In genomic region chr13:49926019-49926418, GRCh38 we compare ENCODE assay signal across 1 cellular context.
TF ChIP-seq lines count a peak whose summit lies in the region.

No MANE protein-coding gene starts in this region.

TF ChIP-seq in GM12878, 131 proteins besides CTCF, POLR2A, EP300 and RAD21 (continued from another document and continues in another):
- TF ChIP-seq BCLAF1 (IDR thresholded peaks at IDR 0.05), result no peak
- TF ChIP-seq CEBPB (IDR thresholded peaks at IDR 0.05; ENCODE audit: borderline replicate concordance in 1 of 2, low read depth in 2 of 2, low read length in 2 of 2), result no peak
- TF ChIP-seq FOXK2 (IDR thresholded peaks at IDR 0.05), result no peak
- TF ChIP-seq ZBTB33 (IDR thresholded peaks at IDR 0.05), result no peak
- TF ChIP-seq NBN (IDR thresholded peaks at IDR 0.05), result no peak
- TF ChIP-seq NR2F1 (conservative IDR thresholded peaks at IDR 0.05), result no peak
- no peak for TF ChIP-seq TAF1 (IDR thresholded peaks at IDR 0.05; ENCODE audit: borderline replicate concordance, low read depth, low read length)
- TF ChIP-seq ETV6 (conservative IDR thresholded peaks at IDR 0.05 in 1 of 2, IDR thresholded peaks at IDR 0.05 in 1 of 2; ENCODE audit: borderline replicate concordance in 1 of 2, low read depth in 1 of 2), result no peak
- TF ChIP-seq BCL11A (IDR thresholded peaks at IDR 0.05; ENCODE audit: low read depth, low read length), result no peak
- no peak for TF ChIP-seq ASH2L (IDR thresholded peaks at IDR 0.05; ENCODE audit: borderline replicate concordance, low read depth)
- no peak for TF ChIP-seq SIX5 (IDR thresholded peaks at IDR 0.05; ENCODE audit: low read depth, low read length, severe bottlenecking)
- TF ChIP-seq TBL1XR1 (IDR thresholded peaks at IDR 0.05; ENCODE audit: low read depth, low read length), result no peak
- TF ChIP-seq CREB1 (IDR thresholded peaks at IDR 0.05; ENCODE audit: low read depth), result no peak
- no peak for TF ChIP-seq SREBF1 (IDR thresholded peaks at IDR 0.05; ENCODE audit: low read length)
- no peak for TF ChIP-seq NFXL1 (IDR thresholded peaks at IDR 0.05; ENCODE audit: borderline replicate concordance)
- TF ChIP-seq NFIC (IDR thresholded peaks at IDR 0.05; ENCODE audit: low read depth, low read length), result 0 out of 2 replicates have a peak, but pooled peaks have one; percentile 27
- no peak for TF ChIP-seq MTA2 (IDR thresholded peaks at IDR 0.05; ENCODE audit: low read depth)
- TF ChIP-seq, protein P1, sequence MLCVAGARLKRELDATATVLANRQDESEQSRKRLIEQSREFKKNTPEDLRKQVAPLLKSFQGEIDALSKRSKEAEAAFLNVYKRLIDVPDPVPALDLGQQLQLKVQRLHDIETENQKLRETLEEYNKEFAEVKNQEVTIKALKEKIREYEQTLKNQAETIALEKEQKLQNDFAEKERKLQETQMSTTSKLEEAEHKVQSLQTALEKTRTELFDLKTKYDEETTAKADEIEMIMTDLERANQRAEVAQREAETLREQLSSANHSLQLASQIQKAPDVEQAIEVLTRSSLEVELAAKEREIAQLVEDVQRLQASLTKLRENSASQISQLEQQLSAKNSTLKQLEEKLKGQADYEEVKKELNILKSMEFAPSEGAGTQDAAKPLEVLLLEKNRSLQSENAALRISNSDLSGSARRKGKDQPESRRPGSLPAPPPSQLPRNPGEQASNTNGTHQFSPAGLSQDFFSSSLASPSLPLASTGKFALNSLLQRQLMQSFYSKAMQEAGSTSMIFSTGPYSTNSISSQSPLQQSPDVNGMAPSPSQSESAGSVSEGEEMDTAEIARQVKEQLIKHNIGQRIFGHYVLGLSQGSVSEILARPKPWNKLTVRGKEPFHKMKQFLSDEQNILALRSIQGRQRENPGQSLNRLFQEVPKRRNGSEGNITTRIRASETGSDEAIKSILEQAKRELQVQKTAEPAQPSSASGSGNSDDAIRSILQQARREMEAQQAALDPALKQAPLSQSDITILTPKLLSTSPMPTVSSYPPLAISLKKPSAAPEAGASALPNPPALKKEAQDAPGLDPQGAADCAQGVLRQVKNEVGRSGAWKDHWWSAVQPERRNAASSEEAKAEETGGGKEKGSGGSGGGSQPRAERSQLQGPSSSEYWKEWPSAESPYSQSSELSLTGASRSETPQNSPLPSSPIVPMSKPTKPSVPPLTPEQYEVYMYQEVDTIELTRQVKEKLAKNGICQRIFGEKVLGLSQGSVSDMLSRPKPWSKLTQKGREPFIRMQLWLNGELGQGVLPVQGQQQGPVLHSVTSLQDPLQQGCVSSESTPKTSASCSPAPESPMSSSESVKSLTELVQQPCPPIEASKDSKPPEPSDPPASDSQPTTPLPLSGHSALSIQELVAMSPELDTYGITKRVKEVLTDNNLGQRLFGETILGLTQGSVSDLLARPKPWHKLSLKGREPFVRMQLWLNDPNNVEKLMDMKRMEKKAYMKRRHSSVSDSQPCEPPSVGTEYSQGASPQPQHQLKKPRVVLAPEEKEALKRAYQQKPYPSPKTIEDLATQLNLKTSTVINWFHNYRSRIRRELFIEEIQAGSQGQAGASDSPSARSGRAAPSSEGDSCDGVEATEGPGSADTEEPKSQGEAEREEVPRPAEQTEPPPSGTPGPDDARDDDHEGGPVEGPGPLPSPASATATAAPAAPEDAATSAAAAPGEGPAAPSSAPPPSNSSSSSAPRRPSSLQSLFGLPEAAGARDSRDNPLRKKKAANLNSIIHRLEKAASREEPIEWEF (IDR thresholded peaks at IDR 0.05; ENCODE audit: insufficient replicate concordance, low read depth, low read length), result no peak
- TF ChIP-seq ZNF592 (IDR thresholded peaks at IDR 0.05), result no peak
- TF ChIP-seq RB1 (IDR thresholded peaks at IDR 0.05; ENCODE audit: borderline replicate concordance), result no peak
- TF ChIP-seq, protein P2, sequence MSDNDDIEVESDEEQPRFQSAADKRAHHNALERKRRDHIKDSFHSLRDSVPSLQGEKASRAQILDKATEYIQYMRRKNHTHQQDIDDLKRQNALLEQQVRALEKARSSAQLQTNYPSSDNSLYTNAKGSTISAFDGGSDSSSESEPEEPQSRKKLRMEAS (IDR thresholded peaks at IDR 0.05; ENCODE audit: low read depth, low read length), result no peak
- no peak for TF ChIP-seq NR2C1 (IDR thresholded peaks at IDR 0.05)
- TF ChIP-seq JUND (IDR thresholded peaks at IDR 0.05; ENCODE audit: low read depth, low read length), result no peak
- TF ChIP-seq IKZF1 (conservative IDR thresholded peaks at IDR 0.05), result no peak
- TF ChIP-seq SKIL (IDR thresholded peaks at IDR 0.05; ENCODE audit: low read depth, poor library complexity, severe bottlenecking), result peak; percentile 14
- TF ChIP-seq, protein P3, sequence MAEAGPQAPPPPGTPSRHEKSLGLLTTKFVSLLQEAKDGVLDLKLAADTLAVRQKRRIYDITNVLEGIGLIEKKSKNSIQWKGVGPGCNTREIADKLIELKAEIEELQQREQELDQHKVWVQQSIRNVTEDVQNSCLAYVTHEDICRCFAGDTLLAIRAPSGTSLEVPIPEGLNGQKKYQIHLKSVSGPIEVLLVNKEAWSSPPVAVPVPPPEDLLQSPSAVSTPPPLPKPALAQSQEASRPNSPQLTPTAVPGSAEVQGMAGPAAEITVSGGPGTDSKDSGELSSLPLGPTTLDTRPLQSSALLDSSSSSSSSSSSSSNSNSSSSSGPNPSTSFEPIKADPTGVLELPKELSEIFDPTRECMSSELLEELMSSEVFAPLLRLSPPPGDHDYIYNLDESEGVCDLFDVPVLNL (IDR thresholded peaks at IDR 0.05; ENCODE audit: low read depth, low read length), result no peak
- TF ChIP-seq ZNF384 (IDR thresholded peaks at IDR 0.05; ENCODE audit: borderline replicate concordance, low read depth, low read length), result no peak
- no peak for TF ChIP-seq ZNF24 (IDR thresholded peaks at IDR 0.05)
- TF ChIP-seq IRF5 (IDR thresholded peaks at IDR 0.05; ENCODE audit: borderline replicate concordance), result no peak
- TF ChIP-seq ATF3 (IDR thresholded peaks at IDR 0.05; ENCODE audit: borderline replicate concordance, extremely low read depth, low read depth, low read length), result no peak
- no peak for TF ChIP-seq SUZ12 (IDR thresholded peaks at IDR 0.05; ENCODE audit: unreplicated experiment)
- TF ChIP-seq, protein P4, sequence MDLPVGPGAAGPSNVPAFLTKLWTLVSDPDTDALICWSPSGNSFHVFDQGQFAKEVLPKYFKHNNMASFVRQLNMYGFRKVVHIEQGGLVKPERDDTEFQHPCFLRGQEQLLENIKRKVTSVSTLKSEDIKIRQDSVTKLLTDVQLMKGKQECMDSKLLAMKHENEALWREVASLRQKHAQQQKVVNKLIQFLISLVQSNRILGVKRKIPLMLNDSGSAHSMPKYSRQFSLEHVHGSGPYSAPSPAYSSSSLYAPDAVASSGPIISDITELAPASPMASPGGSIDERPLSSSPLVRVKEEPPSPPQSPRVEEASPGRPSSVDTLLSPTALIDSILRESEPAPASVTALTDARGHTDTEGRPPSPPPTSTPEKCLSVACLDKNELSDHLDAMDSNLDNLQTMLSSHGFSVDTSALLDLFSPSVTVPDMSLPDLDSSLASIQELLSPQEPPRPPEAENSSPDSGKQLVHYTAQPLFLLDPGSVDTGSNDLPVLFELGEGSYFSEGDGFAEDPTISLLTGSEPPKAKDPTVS (IDR thresholded peaks at IDR 0.05; ENCODE audit: low read depth, low read length), result no peak
- TF ChIP-seq SIN3A (IDR thresholded peaks at IDR 0.05; ENCODE audit: low read depth, low read length), result no peak
- no peak for TF ChIP-seq NR2C2 (IDR thresholded peaks at IDR 0.05; ENCODE audit: borderline replicate concordance, control insufficient read depth, insufficient read length, low read depth)
- no peak for TF ChIP-seq TCF12 (IDR thresholded peaks at IDR 0.05; ENCODE audit: low read depth, low read length)
- peak; percentile 83 for TF ChIP-seq ATF7 (IDR thresholded peaks at IDR 0.05; ENCODE audit: low read depth)
- TF ChIP-seq JUNB (IDR thresholded peaks at IDR 0.05), result peak; percentile 31; the same call in 1 of the 2 replicates
- no peak for TF ChIP-seq CBX5 (IDR thresholded peaks at IDR 0.05; ENCODE audit: low read depth)
